ENCODE assay signal across 8 cellular contexts in genomic region chr12:115618105-115618504, GRCh38.
"Had no signal": no experiment of that assay in that cellular context is flagged by ENCODE, and none has a peak within 500 bp of the region (broad histone marks: within the 10 kb centered on the region; RNA-seq: fewer than 3 reads in every experiment).

No MANE protein-coding gene starts in this region.

- FAIRE-seq: G401.6, GM12878, GM12891, GM12892, GM18507, GM19239 had no signal

- DNase-seq: GDM1, GF-D8 had no signal

- H3K4me3 ChIP-seq: GM12878 had no signal

- ATAC-seq: GM12878 had no signal
